Comparison of ENCODE assay signal across 8 cellular contexts in the genomic region with DNA sequence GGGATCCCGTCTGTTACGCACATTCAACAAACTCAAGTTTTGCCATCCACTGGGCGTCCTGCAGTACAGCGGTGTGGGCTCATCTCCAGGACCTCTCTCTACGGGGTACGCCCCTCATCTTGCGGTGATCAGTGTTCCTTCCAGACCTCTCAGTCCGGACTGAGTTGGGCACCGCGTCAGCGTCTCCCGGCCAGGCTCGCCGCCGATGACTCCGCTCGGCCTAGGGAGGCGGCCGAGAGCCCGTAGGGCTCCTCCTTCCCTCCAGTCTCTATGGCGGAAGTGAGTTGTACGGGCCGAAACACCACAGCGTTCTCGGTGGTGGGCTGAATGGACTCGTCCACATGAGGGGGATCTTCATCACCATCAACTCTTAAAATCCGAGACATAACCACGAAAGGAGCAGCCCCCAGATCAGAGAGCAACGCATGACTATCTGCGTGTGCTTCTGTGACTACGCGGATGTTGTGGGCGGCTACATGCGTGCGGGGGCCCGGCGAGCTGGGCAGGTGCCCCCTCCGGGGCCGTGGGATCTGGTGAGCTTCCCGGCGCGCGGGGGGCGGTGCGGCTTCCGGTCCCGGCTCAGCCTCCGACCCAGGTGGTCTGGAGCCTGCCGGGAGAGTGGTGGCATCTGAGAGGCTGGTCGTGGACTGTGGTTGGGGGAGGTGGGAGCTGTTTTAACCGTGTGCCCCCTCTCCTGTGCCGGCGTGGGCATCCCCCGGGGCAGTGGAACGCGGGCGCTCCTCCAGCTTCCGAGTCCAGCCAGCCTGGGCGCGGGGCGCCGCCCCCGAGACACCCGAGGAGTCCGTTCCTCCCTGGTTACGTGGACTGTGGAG. TPM values are rescaled to one million over a fixed set of nuclear protein-coding genes. Genes with fewer than 3 reads are reported as not detected.
DNase-seq lines count a peak whose midpoint lies in the region; TF ChIP-seq lines count a peak whose summit lies in the region.

A gene with protein sequence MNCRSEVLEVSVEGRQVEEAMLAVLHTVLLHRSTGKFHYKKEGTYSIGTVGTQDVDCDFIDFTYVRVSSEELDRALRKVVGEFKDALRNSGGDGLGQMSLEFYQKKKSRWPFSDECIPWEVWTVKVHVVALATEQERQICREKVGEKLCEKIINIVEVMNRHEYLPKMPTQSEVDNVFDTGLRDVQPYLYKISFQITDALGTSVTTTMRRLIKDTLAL (plus strand): TSS at position 569 of the 833 bp plus-strand sequence. CDS start 3,673 bp downstream, outside the sequence.

- TF ChIP-seq CTCF in GM10248 (IDR thresholded peaks at IDR 0.05; ENCODE audit: control extremely low read depth, extremely low read depth, low read depth, missing control alignments) (peak; percentile 93), HFFc6 (IDR thresholded peaks at IDR 0.05) (peak; percentile 43; the same call in 1 of the 2 replicates)

- H3K27ac ChIP-seq in temporal lobe (ENCODE audit: low read depth, low read length), result peak within 1 kb of the TSS; percentile 93

- POLR2A ChIA-PET in GM10248 (lab: Yijun Ruan, JAX), result interaction anchor here (0.8 to 2.6 kb wide), 5 partner anchors 10 to 44 kb away, joined by 4 to 16 read pairs (median 6); a partner anchor contains a TSS

- H3K27me3 Mint-ChIP-seq in HFFc6 (ENCODE audit: insufficient read depth), result no peaks in the 10 kb centered on the region
- H3K27me3 Mint-ChIP-seq in activated naive CD4-positive, alpha-beta T cell treated with anti-CD3 and anti-CD28 coated beads, Interleukin-2, amount 10 ng/mL, durations not matched to agents 7 days and 5 days, result peaks cover 34% of the 10 kb centered on the region

- peaks cover 36% of the 10 kb centered on the region for H3K36me3 Mint-ChIP-seq in HFFc6 (ENCODE audit: low read depth)
- peaks cover 23% of the 10 kb centered on the region for H3K36me3 Mint-ChIP-seq in activated naive CD4-positive, alpha-beta T cell treated with anti-CD3 and anti-CD28 coated beads, Interleukin-2, amount 10 ng/mL, durations not matched to agents 7 days and 5 days

- peak; percentile 95 for DNase-seq in GM10248 (ENCODE audit: extremely low spot score)
- DNase-seq in HFFc6, result peak; percentile 93
- DNase-seq in NAMALWA (ENCODE audit: low spot score), result peak; percentile 97
- peak; percentile 97 for DNase-seq in SK-N-DZ (ENCODE audit: low spot score)
- DNase-seq in activated naive CD4-positive, alpha-beta T cell treated with anti-CD3 and anti-CD28 coated beads, Interleukin-2, amount 10 ng/mL, durations not matched to agents 7 days and 5 days, result peak; percentile 90
- peak; percentile 94 for DNase-seq in germinal center (ENCODE audit: low spot score)
- peak; percentile 81 for DNase-seq in non-pigmented ciliary epithelial cell (ENCODE audit: low read depth)

- no peaks in the 10 kb centered on the region for H3K9me3 Mint-ChIP-seq in HFFc6
- no peaks in the 10 kb centered on the region for H3K9me3 Mint-ChIP-seq in activated naive CD4-positive, alpha-beta T cell treated with anti-CD3 and anti-CD28 coated beads, Interleukin-2, amount 10 ng/mL, durations not matched to agents 7 days and 5 days

- peaks cover 75% of the 10 kb centered on the region for H3K4me1 Mint-ChIP-seq in HFFc6 (ENCODE audit: low read depth)
- H3K4me1 Mint-ChIP-seq in activated naive CD4-positive, alpha-beta T cell treated with anti-CD3 and anti-CD28 coated beads, Interleukin-2, amount 10 ng/mL, durations not matched to agents 7 days and 5 days, result peaks cover 47% of the 10 kb centered on the region

- CTCF ChIA-PET in GM10248 (lab: Yijun Ruan, JAX), result interaction anchor here (0.6 to 42.5 kb wide), 11 partner anchors 9 to 99 kb away, joined by 3 to 1220 read pairs (median 6); a partner anchor contains a TSS
- CTCF ChIA-PET in activated naive CD4-positive, alpha-beta T cell treated with anti-CD3 and anti-CD28 coated beads, Interleukin-2, amount 10 ng/mL, durations not matched to agents 7 days and 5 days (lab: Charles Lee), result interaction anchor here (0.7 to 30.9 kb wide), 10 partner anchors 8 to 184 kb away, joined by 3 to 637 read pairs (median 4); no protein-coding TSS in a partner anchor

- peak within 1 kb of the TSS; percentile 94 for H3K4me3 Mint-ChIP-seq in HFFc6
- peak within 1 kb of the TSS; percentile 90 for H3K4me3 Mint-ChIP-seq in activated naive CD4-positive, alpha-beta T cell treated with anti-CD3 and anti-CD28 coated beads, Interleukin-2, amount 10 ng/mL, durations not matched to agents 7 days and 5 days

- peak within 1 kb of the TSS; percentile 100 for H3K27ac Mint-ChIP-seq in HFFc6
- peak within 1 kb of the TSS; percentile 95 for H3K27ac Mint-ChIP-seq in activated naive CD4-positive, alpha-beta T cell treated with anti-CD3 and anti-CD28 coated beads, Interleukin-2, amount 10 ng/mL, durations not matched to agents 7 days and 5 days

RNA-seq across cellular contexts. Expression of the gene that starts here (rescaled TPM):
- total RNA-seq in HFFc6 (2021; fragmentation: NEBNext Ultra II Directional; extraction: Animal tissue kit (Norgen Biotek cat#: 25700)), result 10 to 100 TPM; 62.1 to 73.6 (median 66.6) TPM
- 57.9 and 64.7 TPM in 2 replicates for polyA plus RNA-seq in SK-N-DZ (2014; cell fraction: cytosol; rRNA removed)
- 40.6 and 41.2 TPM in 2 replicates for polyA plus RNA-seq in SK-N-DZ (2014; cell fraction: nucleus; rRNA removed)
- total RNA-seq in temporal lobe, result 15.0 TPM

Comparison
In these comparisons a context has a peak if more than half of its experiments do, and no peak if none do; other contexts are left out.
1. Peak in every context shown above with its lines: DNase-seq and H3K27ac ChIP-seq.